In the genomic region with DNA sequence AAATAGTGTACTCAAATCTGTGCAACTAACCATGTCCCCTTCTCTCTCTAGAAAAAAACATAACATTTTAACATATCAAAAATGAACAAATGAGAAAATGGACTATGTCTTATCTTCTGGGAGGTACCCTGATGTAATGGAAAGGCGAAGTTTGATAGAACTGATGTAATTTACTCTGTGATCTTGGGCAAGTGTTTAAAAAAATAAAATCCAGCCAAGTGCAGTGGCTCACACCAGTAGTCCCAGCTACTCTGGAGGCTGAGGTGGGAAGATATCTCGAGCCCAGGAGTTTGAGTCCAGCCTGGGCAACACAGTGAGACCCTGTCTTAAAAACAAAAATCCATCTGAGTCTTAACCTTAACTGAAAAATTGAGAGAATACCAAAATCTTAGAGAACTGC, we compare ENCODE assay signal across 19 cellular contexts.
"Had no signal": no experiment of that assay in that cellular context is flagged by ENCODE, and none has a peak within 500 bp of the region (broad histone marks: within the 10 kb centered on the region; RNA-seq: fewer than 3 reads in every experiment).

No MANE protein-coding gene starts in this region.

- ATAC-seq: activated T-helper 17 cell treated with anti-CD3 and anti-CD28 coated beads, Interleukin-2, amount 50 U/mL, for 72 hours; gastrocnemius medialis; pancreas; sciatic nerve had no signal

- H3K4me1 Mint-ChIP-seq: activated naive CD8-positive, alpha-beta T cell treated with anti-CD3 and anti-CD28 coated beads for 36 hours; activated T-helper 17 cell treated with anti-CD3 and anti-CD28 coated beads, Interleukin-2, amount 50 U/mL, for 72 hours; endodermal cell; naive B cell had no signal

- H3K4me2 ChIP-seq: smooth muscle cell had no signal

- H3K4me1 ChIP-seq: gastrocnemius medialis, pancreas, upper lobe of left lung had no signal

- FAIRE-seq: colon, pancreas had no signal

- H3K27ac ChIP-seq: cardiac muscle cell, dorsolateral prefrontal cortex, gastrocnemius medialis, pancreas, upper lobe of left lung, WERI-Rb-1 had no signal

- H3K27me3 ChIP-seq: cardiac muscle cell, gastrocnemius medialis, pancreas, testis, upper lobe of left lung had no signal

- H3K27me3 Mint-ChIP-seq: activated CD4-positive, alpha-beta memory T cell treated with anti-CD3 and anti-CD28 coated beads for 36 hours; activated naive CD8-positive, alpha-beta T cell treated with anti-CD3 and anti-CD28 coated beads for 36 hours; activated T-helper 17 cell treated with anti-CD3 and anti-CD28 coated beads, Interleukin-2, amount 50 U/mL, for 72 hours; naive B cell had no signal

- DNase-seq: activated CD4-positive, alpha-beta memory T cell treated with anti-CD3 and anti-CD28 coated beads for 36 hours; activated naive CD4-positive, alpha-beta T cell; activated naive CD8-positive, alpha-beta T cell treated with anti-CD3 and anti-CD28 coated beads for 36 hours; amygdala; dorsolateral prefrontal cortex; endodermal cell; gastrocnemius medialis; head of caudate nucleus; naive B cell; pancreas; stimulated activated CD4-positive, alpha-beta T cell treated with anti-CD3 and anti-CD28 coated beads, Interleukin-4, amount 100 ng/mL, for 1 hour; testis; upper lobe of left lung; WERI-Rb-1 had no signal

- H3K9me3 Mint-ChIP-seq: activated CD4-positive, alpha-beta memory T cell treated with anti-CD3 and anti-CD28 coated beads for 36 hours; activated naive CD8-positive, alpha-beta T cell treated with anti-CD3 and anti-CD28 coated beads for 36 hours; activated T-helper 17 cell treated with anti-CD3 and anti-CD28 coated beads, Interleukin-2, amount 50 U/mL, for 72 hours; endodermal cell; naive B cell had no signal

- H3K4me3 Mint-ChIP-seq: activated CD4-positive, alpha-beta memory T cell treated with anti-CD3 and anti-CD28 coated beads for 36 hours; activated naive CD8-positive, alpha-beta T cell treated with anti-CD3 and anti-CD28 coated beads for 36 hours; activated T-helper 17 cell treated with anti-CD3 and anti-CD28 coated beads, Interleukin-2, amount 50 U/mL, for 72 hours; endodermal cell; naive B cell had no signal

- H3K27ac Mint-ChIP-seq: activated CD4-positive, alpha-beta memory T cell treated with anti-CD3 and anti-CD28 coated beads for 36 hours; activated naive CD8-positive, alpha-beta T cell treated with anti-CD3 and anti-CD28 coated beads for 36 hours; activated T-helper 17 cell treated with anti-CD3 and anti-CD28 coated beads, Interleukin-2, amount 50 U/mL, for 72 hours; endodermal cell had no signal

- H3K9me3 ChIP-seq: gastrocnemius medialis, pancreas, testis, upper lobe of left lung had no signal

- H3K4me3 ChIP-seq: cardiac muscle cell, dorsolateral prefrontal cortex, gastrocnemius medialis, pancreas, smooth muscle cell, testis, upper lobe of left lung had no signal
